In the genomic region with DNA sequence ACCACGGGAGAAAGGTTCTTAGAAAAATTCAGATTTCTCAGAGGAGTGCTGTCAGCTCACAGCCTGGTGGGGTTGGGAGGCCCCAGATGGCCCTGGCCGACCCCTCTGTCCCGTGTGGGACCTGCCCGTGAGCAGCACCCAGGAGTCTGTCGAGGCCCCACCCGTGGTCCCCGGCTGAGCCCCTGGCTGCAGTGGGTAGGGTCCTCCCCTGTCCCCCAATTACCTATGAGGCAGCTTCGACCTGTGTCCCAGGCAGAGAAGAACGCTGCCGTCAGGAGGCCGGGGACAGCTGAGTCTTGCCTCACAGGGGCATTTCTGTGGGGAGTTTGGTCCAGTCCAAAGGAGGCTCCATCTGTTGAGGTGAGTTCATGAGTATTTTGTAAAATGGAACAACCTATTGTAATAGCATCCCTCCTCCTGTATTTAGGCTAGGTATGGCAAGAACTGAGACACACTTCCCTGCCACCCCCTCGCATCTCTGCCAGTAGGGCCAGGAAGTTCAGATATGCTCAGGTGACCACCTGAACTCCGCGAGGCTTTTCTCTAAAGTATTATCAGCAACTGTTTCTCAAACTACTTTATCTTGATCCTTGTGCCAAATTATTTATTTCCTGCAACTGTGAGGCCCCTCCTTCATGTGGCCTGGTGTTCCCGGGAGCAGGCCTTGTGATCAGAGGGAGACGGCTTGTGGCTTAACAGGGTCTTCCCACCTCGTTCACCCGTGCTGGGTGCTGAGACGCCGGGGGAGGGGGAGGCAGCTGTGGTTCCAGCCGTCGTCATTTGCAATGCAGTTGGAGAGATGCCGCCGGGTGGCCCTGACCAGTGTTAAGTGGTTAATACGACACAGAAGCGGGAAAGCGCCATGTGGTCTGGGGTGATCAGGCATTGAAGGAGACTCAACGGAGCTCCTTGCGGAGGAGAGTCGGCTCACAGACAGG, we compare ENCODE assay signal across 1 cellular context.
TF ChIP-seq lines count a peak whose summit lies in the region.

No MANE protein-coding gene starts in this region.

TF ChIP-seq in GM23338, 12 proteins besides CTCF, POLR2A, EP300 and RAD21 (continued from another document):
- TF ChIP-seq, protein P1, sequence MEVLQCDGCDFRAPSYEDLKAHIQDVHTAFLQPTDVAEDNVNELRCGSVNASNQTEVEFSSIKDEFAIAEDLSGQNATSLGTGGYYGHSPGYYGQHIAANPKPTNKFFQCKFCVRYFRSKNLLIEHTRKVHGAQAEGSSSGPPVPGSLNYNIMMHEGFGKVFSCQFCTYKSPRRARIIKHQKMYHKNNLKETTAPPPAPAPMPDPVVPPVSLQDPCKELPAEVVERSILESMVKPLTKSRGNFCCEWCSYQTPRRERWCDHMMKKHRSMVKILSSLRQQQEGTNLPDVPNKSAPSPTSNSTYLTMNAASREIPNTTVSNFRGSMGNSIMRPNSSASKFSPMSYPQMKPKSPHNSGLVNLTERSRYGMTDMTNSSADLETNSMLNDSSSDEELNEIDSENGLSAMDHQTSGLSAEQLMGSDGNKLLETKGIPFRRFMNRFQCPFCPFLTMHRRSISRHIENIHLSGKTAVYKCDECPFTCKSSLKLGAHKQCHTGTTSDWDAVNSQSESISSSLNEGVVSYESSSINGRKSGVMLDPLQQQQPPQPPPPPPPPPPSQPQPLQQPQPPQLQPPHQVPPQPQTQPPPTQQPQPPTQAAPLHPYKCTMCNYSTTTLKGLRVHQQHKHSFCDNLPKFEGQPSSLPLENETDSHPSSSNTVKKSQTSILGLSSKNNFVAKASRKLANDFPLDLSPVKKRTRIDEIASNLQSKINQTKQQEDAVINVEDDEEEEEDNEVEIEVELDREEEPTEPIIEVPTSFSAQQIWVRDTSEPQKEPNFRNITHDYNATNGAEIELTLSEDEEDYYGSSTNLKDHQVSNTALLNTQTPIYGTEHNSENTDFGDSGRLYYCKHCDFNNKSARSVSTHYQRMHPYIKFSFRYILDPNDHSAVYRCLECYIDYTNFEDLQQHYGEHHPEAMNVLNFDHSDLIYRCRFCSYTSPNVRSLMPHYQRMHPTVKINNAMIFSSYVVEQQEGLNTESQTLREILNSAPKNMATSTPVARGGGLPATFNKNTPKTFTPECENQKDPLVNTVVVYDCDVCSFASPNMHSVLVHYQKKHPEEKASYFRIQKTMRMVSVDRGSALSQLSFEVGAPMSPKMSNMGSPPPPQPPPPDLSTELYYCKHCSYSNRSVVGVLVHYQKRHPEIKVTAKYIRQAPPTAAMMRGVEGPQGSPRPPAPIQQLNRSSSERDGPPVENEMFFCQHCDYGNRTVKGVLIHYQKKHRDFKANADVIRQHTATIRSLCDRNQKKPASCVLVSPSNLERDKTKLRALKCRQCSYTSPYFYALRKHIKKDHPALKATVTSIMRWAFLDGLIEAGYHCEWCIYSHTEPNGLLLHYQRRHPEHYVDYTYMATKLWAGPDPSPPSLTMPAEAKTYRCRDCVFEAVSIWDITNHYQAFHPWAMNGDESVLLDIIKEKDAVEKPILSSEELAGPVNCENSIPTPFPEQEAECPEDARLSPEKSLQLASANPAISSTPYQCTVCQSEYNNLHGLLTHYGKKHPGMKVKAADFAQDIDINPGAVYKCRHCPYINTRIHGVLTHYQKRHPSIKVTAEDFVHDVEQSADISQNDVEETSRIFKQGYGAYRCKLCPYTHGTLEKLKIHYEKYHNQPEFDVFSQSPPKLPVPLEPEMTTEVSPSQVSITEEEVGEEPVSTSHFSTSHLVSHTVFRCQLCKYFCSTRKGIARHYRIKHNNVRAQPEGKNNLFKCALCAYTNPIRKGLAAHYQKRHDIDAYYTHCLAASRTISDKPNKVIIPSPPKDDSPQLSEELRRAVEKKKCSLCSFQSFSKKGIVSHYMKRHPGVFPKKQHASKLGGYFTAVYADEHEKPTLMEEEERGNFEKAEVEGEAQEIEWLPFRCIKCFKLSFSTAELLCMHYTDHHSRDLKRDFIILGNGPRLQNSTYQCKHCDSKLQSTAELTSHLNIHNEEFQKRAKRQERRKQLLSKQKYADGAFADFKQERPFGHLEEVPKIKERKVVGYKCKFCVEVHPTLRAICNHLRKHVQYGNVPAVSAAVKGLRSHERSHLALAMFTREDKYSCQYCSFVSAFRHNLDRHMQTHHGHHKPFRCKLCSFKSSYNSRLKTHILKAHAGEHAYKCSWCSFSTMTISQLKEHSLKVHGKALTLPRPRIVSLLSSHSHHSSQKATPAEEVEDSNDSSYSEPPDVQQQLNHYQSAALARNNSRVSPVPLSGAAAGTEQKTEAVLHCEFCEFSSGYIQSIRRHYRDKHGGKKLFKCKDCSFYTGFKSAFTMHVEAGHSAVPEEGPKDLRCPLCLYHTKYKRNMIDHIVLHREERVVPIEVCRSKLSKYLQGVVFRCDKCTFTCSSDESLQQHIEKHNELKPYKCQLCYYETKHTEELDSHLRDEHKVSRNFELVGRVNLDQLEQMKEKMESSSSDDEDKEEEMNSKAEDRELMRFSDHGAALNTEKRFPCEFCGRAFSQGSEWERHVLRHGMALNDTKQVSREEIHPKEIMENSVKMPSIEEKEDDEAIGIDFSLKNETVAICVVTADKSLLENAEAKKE (CRISPR knock-in tag; IDR thresholded peaks at IDR 0.05), result no peak
- TF ChIP-seq ZNF114 (CRISPR knock-in tag; IDR thresholded peaks at IDR 0.05) (no peak), STAT1 (IDR thresholded peaks at IDR 0.05; ENCODE audit: unreplicated experiment) (no peak), POLR2AphosphoS5 (IDR thresholded peaks at IDR 0.05; ENCODE audit: low read depth) (no peak), CREB1 (CRISPR knock-in tag; IDR thresholded peaks at IDR 0.05; ENCODE audit: low read depth) (no peak), EZH2phosphoT487 (IDR thresholded peaks at IDR 0.05; ENCODE audit: unreplicated experiment) (no peak), JUNB (IDR thresholded peaks at IDR 0.05; ENCODE audit: unreplicated experiment) (no peak), NANOG (IDR thresholded peaks at IDR 0.05; ENCODE audit: borderline replicate concordance) (no peak), EZH2 (IDR thresholded peaks at IDR 0.05; ENCODE audit: low read depth, unreplicated experiment) (no peak)
- TF ChIP-seq, protein P2, sequence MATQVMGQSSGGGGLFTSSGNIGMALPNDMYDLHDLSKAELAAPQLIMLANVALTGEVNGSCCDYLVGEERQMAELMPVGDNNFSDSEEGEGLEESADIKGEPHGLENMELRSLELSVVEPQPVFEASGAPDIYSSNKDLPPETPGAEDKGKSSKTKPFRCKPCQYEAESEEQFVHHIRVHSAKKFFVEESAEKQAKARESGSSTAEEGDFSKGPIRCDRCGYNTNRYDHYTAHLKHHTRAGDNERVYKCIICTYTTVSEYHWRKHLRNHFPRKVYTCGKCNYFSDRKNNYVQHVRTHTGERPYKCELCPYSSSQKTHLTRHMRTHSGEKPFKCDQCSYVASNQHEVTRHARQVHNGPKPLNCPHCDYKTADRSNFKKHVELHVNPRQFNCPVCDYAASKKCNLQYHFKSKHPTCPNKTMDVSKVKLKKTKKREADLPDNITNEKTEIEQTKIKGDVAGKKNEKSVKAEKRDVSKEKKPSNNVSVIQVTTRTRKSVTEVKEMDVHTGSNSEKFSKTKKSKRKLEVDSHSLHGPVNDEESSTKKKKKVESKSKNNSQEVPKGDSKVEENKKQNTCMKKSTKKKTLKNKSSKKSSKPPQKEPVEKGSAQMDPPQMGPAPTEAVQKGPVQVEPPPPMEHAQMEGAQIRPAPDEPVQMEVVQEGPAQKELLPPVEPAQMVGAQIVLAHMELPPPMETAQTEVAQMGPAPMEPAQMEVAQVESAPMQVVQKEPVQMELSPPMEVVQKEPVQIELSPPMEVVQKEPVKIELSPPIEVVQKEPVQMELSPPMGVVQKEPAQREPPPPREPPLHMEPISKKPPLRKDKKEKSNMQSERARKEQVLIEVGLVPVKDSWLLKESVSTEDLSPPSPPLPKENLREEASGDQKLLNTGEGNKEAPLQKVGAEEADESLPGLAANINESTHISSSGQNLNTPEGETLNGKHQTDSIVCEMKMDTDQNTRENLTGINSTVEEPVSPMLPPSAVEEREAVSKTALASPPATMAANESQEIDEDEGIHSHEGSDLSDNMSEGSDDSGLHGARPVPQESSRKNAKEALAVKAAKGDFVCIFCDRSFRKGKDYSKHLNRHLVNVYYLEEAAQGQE (IDR thresholded peaks at IDR 0.05; ENCODE audit: unreplicated experiment), result no peak
